ENCODE assay signal across 1 cellular context in genomic region chr2:219252084-219252483, GRCh38.
TF ChIP-seq lines count a peak whose summit lies in the region.

No MANE protein-coding gene starts in this region.

TF ChIP-seq in GM23338, 12 proteins besides CTCF, POLR2A, EP300 and RAD21 (continued from another document):
- TF ChIP-seq, protein P1, sequence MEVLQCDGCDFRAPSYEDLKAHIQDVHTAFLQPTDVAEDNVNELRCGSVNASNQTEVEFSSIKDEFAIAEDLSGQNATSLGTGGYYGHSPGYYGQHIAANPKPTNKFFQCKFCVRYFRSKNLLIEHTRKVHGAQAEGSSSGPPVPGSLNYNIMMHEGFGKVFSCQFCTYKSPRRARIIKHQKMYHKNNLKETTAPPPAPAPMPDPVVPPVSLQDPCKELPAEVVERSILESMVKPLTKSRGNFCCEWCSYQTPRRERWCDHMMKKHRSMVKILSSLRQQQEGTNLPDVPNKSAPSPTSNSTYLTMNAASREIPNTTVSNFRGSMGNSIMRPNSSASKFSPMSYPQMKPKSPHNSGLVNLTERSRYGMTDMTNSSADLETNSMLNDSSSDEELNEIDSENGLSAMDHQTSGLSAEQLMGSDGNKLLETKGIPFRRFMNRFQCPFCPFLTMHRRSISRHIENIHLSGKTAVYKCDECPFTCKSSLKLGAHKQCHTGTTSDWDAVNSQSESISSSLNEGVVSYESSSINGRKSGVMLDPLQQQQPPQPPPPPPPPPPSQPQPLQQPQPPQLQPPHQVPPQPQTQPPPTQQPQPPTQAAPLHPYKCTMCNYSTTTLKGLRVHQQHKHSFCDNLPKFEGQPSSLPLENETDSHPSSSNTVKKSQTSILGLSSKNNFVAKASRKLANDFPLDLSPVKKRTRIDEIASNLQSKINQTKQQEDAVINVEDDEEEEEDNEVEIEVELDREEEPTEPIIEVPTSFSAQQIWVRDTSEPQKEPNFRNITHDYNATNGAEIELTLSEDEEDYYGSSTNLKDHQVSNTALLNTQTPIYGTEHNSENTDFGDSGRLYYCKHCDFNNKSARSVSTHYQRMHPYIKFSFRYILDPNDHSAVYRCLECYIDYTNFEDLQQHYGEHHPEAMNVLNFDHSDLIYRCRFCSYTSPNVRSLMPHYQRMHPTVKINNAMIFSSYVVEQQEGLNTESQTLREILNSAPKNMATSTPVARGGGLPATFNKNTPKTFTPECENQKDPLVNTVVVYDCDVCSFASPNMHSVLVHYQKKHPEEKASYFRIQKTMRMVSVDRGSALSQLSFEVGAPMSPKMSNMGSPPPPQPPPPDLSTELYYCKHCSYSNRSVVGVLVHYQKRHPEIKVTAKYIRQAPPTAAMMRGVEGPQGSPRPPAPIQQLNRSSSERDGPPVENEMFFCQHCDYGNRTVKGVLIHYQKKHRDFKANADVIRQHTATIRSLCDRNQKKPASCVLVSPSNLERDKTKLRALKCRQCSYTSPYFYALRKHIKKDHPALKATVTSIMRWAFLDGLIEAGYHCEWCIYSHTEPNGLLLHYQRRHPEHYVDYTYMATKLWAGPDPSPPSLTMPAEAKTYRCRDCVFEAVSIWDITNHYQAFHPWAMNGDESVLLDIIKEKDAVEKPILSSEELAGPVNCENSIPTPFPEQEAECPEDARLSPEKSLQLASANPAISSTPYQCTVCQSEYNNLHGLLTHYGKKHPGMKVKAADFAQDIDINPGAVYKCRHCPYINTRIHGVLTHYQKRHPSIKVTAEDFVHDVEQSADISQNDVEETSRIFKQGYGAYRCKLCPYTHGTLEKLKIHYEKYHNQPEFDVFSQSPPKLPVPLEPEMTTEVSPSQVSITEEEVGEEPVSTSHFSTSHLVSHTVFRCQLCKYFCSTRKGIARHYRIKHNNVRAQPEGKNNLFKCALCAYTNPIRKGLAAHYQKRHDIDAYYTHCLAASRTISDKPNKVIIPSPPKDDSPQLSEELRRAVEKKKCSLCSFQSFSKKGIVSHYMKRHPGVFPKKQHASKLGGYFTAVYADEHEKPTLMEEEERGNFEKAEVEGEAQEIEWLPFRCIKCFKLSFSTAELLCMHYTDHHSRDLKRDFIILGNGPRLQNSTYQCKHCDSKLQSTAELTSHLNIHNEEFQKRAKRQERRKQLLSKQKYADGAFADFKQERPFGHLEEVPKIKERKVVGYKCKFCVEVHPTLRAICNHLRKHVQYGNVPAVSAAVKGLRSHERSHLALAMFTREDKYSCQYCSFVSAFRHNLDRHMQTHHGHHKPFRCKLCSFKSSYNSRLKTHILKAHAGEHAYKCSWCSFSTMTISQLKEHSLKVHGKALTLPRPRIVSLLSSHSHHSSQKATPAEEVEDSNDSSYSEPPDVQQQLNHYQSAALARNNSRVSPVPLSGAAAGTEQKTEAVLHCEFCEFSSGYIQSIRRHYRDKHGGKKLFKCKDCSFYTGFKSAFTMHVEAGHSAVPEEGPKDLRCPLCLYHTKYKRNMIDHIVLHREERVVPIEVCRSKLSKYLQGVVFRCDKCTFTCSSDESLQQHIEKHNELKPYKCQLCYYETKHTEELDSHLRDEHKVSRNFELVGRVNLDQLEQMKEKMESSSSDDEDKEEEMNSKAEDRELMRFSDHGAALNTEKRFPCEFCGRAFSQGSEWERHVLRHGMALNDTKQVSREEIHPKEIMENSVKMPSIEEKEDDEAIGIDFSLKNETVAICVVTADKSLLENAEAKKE (CRISPR knock-in tag; IDR thresholded peaks at IDR 0.05): no peak
- TF ChIP-seq CREB1 (CRISPR knock-in tag; IDR thresholded peaks at IDR 0.05; ENCODE audit: low read depth) (no peak), POLR2AphosphoS5 (IDR thresholded peaks at IDR 0.05; ENCODE audit: low read depth) (no peak), REST (IDR thresholded peaks at IDR 0.05; ENCODE audit: unreplicated experiment) (no peak), EZH2 (IDR thresholded peaks at IDR 0.05; ENCODE audit: low read depth, unreplicated experiment) (no peak)
